ENCODE assay signal across 28 cellular contexts in genomic region chr22:27097481-27097880, GRCh38.
"Had no signal": no experiment of that assay in that cellular context is flagged by ENCODE, and none has a peak within 500 bp of the region (broad histone marks: within the 10 kb centered on the region; RNA-seq: fewer than 3 reads in every experiment).

No MANE protein-coding gene starts in this region.

- H3K4me1 Mint-ChIP-seq: stimulated activated naive B cell treated with anti-CD40 and anti-IgM and Interleukin-4, amounts not matched to agents 10 μg/mL and 1 μg/mL and 100 μg/mL, for 72 hours had no signal

- H3K4me3 ChIP-seq: coronary artery, esophagus squamous epithelium, gastrocnemius medialis, heart left ventricle, left lung, ovary, psoas muscle, sigmoid colon, spleen, thoracic aorta, tibial nerve, upper lobe of left lung, uterus had no signal

- H3K9me3 ChIP-seq: esophagus squamous epithelium, gastrocnemius medialis, heart left ventricle, left lung, ovary, psoas muscle, sigmoid colon, spleen, thoracic aorta, tibial nerve, upper lobe of left lung, uterus had no signal

- H3K36me3 ChIP-seq: esophagus squamous epithelium, gastrocnemius medialis, heart left ventricle, left lung, ovary, sigmoid colon, spleen, thoracic aorta, tibial nerve, upper lobe of left lung, uterus had no signal

- H3K4me1 ChIP-seq: gastrocnemius medialis, left lung, psoas muscle, spleen, uterus had no signal

- H3K4me3 Mint-ChIP-seq: naive thymus-derived CD8-positive, alpha-beta T cell; nephron progenitor cell; stimulated activated naive B cell treated with anti-CD40 and anti-IgM and Interleukin-4, amounts not matched to agents 10 μg/mL and 1 μg/mL and 100 μg/mL, for 72 hours; stimulated activated naive CD8-positive, alpha-beta T cell treated with anti-CD3 and anti-CD28 coated beads, Interleukin-15, Interleukin-2, amounts not matched to agents 100 ng/mL and 50 ng/mL, for 24 hours had no signal

- H3K27ac Mint-ChIP-seq: nephron progenitor cell; stimulated activated naive B cell treated with anti-CD40 and anti-IgM and Interleukin-4, amounts not matched to agents 10 μg/mL and 1 μg/mL and 100 μg/mL, for 72 hours; stimulated activated naive CD8-positive, alpha-beta T cell treated with anti-CD3 and anti-CD28 coated beads, Interleukin-15, Interleukin-2, amounts not matched to agents 100 ng/mL and 50 ng/mL, for 24 hours had no signal

- H3K36me3 Mint-ChIP-seq: naive thymus-derived CD8-positive, alpha-beta T cell; stimulated activated naive B cell treated with anti-CD40 and anti-IgM and Interleukin-4, amounts not matched to agents 10 μg/mL and 1 μg/mL and 100 μg/mL, for 72 hours had no signal

- H3K9me3 Mint-ChIP-seq: naive thymus-derived CD8-positive, alpha-beta T cell; nephron progenitor cell; stimulated activated naive CD8-positive, alpha-beta T cell treated with anti-CD3 and anti-CD28 coated beads, Interleukin-15, Interleukin-2, amounts not matched to agents 100 ng/mL and 50 ng/mL, for 24 hours had no signal

- H3K27ac ChIP-seq: esophagus squamous epithelium, gastrocnemius medialis, heart left ventricle, left lung, ovary, psoas muscle, sigmoid colon, spleen, thoracic aorta, upper lobe of left lung, uterus had no signal

- H3K27me3 ChIP-seq: ovary, sigmoid colon, upper lobe of left lung, uterus had no signal

- ATAC-seq: gastrocnemius medialis; heart left ventricle; left cardiac atrium; left lung; naive thymus-derived CD8-positive, alpha-beta T cell; psoas muscle; right cardiac atrium; stimulated activated naive B cell treated with anti-CD40 and anti-IgM and Interleukin-4, amounts not matched to agents 10 μg/mL and 1 μg/mL and 100 μg/mL, for 72 hours had no signal

- DNase-seq: dermis blood vessel endothelial cell; effector memory CD4-positive, alpha-beta T cell; erythroblast; esophagus squamous epithelium; foreskin fibroblast; gastrocnemius medialis; heart left ventricle; hippocampal formation; left cardiac atrium; left lung; mesenchymal stem cell; naive thymus-derived CD8-positive, alpha-beta T cell; nephron progenitor cell; nucleus accumbens; ovary; posterior cingulate gyrus; sigmoid colon; spleen; stimulated activated CD4-positive, alpha-beta T cell treated with anti-CD3 and anti-CD28 coated beads, Interleukin-2, amount 100 ng/mL, for 48 hours; stimulated activated naive B cell treated with anti-CD40 and anti-IgM and Interleukin-4, amounts not matched to agents 10 μg/mL and 1 μg/mL and 100 μg/mL, for 72 hours; upper lobe of left lung; uterus had no signal
